In the genomic region with DNA sequence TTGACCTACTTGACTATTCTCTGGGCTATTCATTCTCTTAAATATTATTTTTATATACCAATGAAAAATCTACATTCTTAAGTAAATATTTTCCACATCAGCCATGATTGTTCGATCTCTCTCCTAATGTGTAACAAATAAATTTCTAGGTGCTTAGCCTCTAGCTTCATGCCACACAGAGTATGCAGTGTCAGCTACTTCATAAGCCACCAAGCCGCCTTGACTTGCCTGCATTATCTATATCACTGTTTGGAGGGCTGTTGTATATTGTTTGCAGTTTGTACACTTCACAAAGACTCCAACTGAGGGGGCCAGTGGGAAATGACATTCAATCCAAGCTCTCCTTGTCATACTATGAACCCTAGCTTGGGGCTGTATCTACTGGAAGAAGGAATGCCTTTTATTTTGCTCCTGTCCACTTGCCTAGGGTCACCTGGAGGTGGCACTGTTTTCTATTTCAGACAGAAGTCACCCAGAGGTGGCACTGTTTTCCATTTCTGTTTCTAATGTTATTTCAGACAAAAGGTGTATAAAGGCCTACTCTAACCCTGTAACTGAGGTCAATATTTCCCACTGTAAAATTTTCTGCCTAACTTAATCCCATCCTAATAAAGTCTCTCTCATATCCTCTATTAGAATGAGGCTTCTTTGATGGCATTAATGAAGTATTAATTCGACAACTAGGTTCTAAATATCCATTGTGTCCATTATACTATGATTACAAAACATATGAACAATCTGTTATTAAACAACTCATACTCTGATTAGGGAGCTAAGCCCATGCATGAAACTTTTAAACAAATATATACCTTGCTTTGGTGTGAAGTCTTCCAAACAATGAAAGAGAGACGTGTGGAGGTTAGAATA, we compare ENCODE assay signal across 1 cellular context.
TF ChIP-seq lines count a peak whose summit lies in the region.

No MANE protein-coding gene starts in this region.

TF ChIP-seq in IMR-90, 13 proteins besides CTCF, POLR2A, EP300 and RAD21:
- no peak for TF ChIP-seq NFE2L2 (IDR thresholded peaks at IDR 0.05; ENCODE audit: low read depth, low read length)
- TF ChIP-seq SMC3 (IDR thresholded peaks at IDR 0.05; ENCODE audit: low read depth, low read length), result peak; percentile 42
